In the genomic region with DNA sequence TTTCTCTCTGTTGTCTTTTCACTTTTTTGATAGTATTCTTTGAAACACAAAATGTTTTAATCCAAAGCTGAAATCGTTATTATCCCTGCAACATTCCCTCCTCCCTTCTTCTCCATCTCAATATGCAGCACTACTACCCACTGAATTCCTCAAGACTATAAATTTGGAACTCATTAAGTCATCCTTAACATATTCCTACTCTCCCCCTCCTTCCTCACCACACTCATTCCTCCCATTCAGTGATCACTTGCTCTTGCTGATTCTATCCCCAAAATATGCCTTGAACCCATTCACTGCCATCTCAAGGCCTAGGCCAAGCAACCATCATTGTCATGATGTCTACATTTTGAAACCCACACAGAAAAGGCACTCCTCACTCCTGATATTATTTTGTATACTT, we compare ENCODE assay signal across 20 cellular contexts. TPM values are rescaled to one million over a fixed set of nuclear protein-coding genes. Genes with fewer than 3 reads are reported as not detected.
A peak's percentile ranks its signal among the peaks of the same experiment; 100 is the strongest.
DNase-seq lines count a peak whose midpoint lies in the region; ATAC-seq, FAIRE-seq and TF ChIP-seq lines count a peak whose summit lies in the region.
"Had no signal": no experiment of that assay in that cellular context is flagged by ENCODE, and none has a peak within 500 bp of the region (broad histone marks: within the 10 kb centered on the region; RNA-seq: fewer than 3 reads in every experiment).

No MANE protein-coding gene starts in this region.

- no peak overlapping the region for H3K9ac ChIP-seq in adipocyte (ENCODE audit: low read length)

- TF ChIP-seq CTCF in left ventricle myocardium inferior (IDR thresholded peaks at IDR 0.05; ENCODE audit: borderline replicate concordance), result no peak
- no peak for TF ChIP-seq CTCF in heart left ventricle (IDR thresholded peaks at IDR 0.05)
- TF ChIP-seq CTCF in psoas muscle (IDR thresholded peaks at IDR 0.05), result no peak

- H3K27ac ChIP-seq in left ventricle myocardium inferior (replicated peaks) (peak overlapping the region; percentile 88), heart left ventricle (no peak overlapping the region), psoas muscle (no peak overlapping the region)
- H3K27ac ChIP-seq: thyroid gland had no signal

- H3K4me1 ChIP-seq in left ventricle myocardium inferior, result peaks cover 35% of the 10 kb centered on the region
- H3K4me1 ChIP-seq in heart left ventricle, result peaks cover 4 to 27% (median 22%) of the 10 kb centered on the region in 12 donors
- peaks cover 18% of the 10 kb centered on the region for H3K4me1 ChIP-seq in adipocyte (ENCODE audit: control insufficient read depth, insufficient read depth, low read length)
- peaks cover 20% of the 10 kb centered on the region for H3K4me1 ChIP-seq in psoas muscle

- TF ChIP-seq POLR2A in heart left ventricle (IDR thresholded peaks at IDR 0.05), result no peak

- ATAC-seq in heart left ventricle (no peak), psoas muscle (no peak)
- ATAC-seq: esophagus mucosa; naive thymus-derived CD8-positive, alpha-beta T cell had no signal

- FAIRE-seq in urothelium cell line (lab: Jason Lieb, UNC), result no peak

- H3K27me3 ChIP-seq in left ventricle myocardium inferior (ENCODE audit: low read depth), result no peaks in the 10 kb centered on the region
- no peaks in the 10 kb centered on the region for H3K27me3 ChIP-seq in heart left ventricle
- no peaks in the 10 kb centered on the region for H3K27me3 ChIP-seq in adipocyte (replicated peaks; ENCODE audit: control insufficient read depth, insufficient read depth, low read length)
- H3K27me3 ChIP-seq in psoas muscle (ENCODE audit: insufficient read depth in 3 of 3, low read length in 2 of 3), result no peaks in the 10 kb centered on the region
- H3K27me3 ChIP-seq: Peyer's patch, thyroid gland had no signal

- H3K9me3 ChIP-seq in left ventricle myocardium inferior (replicated peaks) (no peaks in the 10 kb centered on the region), heart left ventricle (no peaks in the 10 kb centered on the region), adipocyte (ENCODE audit: control insufficient read depth, low read length) (no peaks in the 10 kb centered on the region), psoas muscle (no peaks in the 10 kb centered on the region)
- H3K9me3 ChIP-seq: Peyer's patch, thyroid gland had no signal

- intact Hi-C loops in left ventricle myocardium inferior (cut with micrococcal nuclease) (no loop called here), heart left ventricle (cut with DNase I) (no loop called here), psoas muscle (cut with DNase I) (no loop called here)

- H3K4me3 ChIP-seq in left ventricle myocardium inferior, result no peak overlapping the region
- no peak overlapping the region for H3K4me3 ChIP-seq in heart left ventricle
- peak overlapping the region; percentile 78 for H3K4me3 ChIP-seq in adipocyte (ENCODE audit: low read length)
- no peak overlapping the region for H3K4me3 ChIP-seq in psoas muscle
- H3K4me3 ChIP-seq: thyroid gland had no signal

- peaks cover 6% of the 10 kb centered on the region for H3K36me3 ChIP-seq in left ventricle myocardium inferior
- H3K36me3 ChIP-seq in heart left ventricle, result peaks cover 0 to 10% (median 8%) of the 10 kb centered on the region in 9 donors
- H3K36me3 ChIP-seq in adipocyte (ENCODE audit: control insufficient read depth, insufficient read depth, low read length, severe bottlenecking), result peaks cover 4% of the 10 kb centered on the region
- H3K36me3 ChIP-seq in psoas muscle (ENCODE audit: insufficient read depth in 1 of 2, low read depth in 1 of 2), result peaks cover 0 to 7% of the 10 kb centered on the region in 2 donors
- H3K36me3 ChIP-seq: Peyer's patch, thyroid gland had no signal

- no peak for DNase-seq in left ventricle myocardium inferior
- DNase-seq in heart left ventricle, result no peak
- peak; percentile 51 for DNase-seq in adipocyte (ENCODE audit: low read depth)
- peak; percentile 17 for DNase-seq in kidney glomerular epithelial cell (lab: John Stamatoyannopoulos, UW)
- DNase-seq in urothelium cell line (ENCODE audit: low spot score), result peak; percentile 13
- DNase-seq in effector CD8-positive, alpha-beta T cell (lab: John Stamatoyannopoulos, UW), result no peak
- no peak for DNase-seq in psoas muscle
- DNase-seq in retina, result no peak
- DNase-seq: 8988T; activated B cell treated with CpG ODN at 0.5 μM for 24 hours; activated effector memory CD4-positive, alpha-beta T cell treated with Interleukin-2 at 50 U/mL for 16 hours; aorta; GDM1; MV-4-11; naive thymus-derived CD8-positive, alpha-beta T cell; NCI-H2081 treated with DMSO at 0.1 percent for 48 hours; Peyer's patch; stimulated activated CD8-positive, alpha-beta memory T cell treated with anti-CD3 and anti-CD28 coated beads, Interleukin-4, amount 100 ng/mL, for 48 hours; thyroid gland had no signal

- WGBS in heart left ventricle, 4 donors, result 59 to 65% (median 62%) methylated on average over 1 of the region's 1 CpG
- 18 to 47% (median 42%) methylated on average over 1 of the region's 1 CpG for WGBS in psoas muscle, 3 donors

RNA-seq across cellular contexts. Expression of a gene that starts 2.4 kb away (rescaled TPM):
- total RNA-seq in left ventricle myocardium inferior (13.8 TPM), heart left ventricle (10 to 100 TPM; 10.9 to 24.3 (median 15.7) TPM), psoas muscle (10 to 100 TPM; 11.0 to 14.1 (median 13.2) TPM)
- polyA plus RNA-seq in heart left ventricle (10 to 100 TPM; 15.6 to 16.3 TPM), psoas muscle (10 to 100 TPM; 16.7 to 20.3 (median 19.4) TPM)

Comparison
In these comparisons a context has a peak if more than half of its experiments do, and no peak if none do; other contexts are left out.
1. DNase-seq: peak in adipocyte (single experiment), kidney glomerular epithelial cell (single experiment) and urothelium cell line (single experiment); none in left ventricle myocardium inferior (single experiment), heart left ventricle (0 of 5), effector CD8-positive, alpha-beta T cell (single experiment), psoas muscle (0 of 2) and retina (single experiment).